In genomic region chr4:5084911-5085475, GRCh38 we compare ENCODE assay signal across 18 cellular contexts. TPM values are rescaled to one million over a fixed set of nuclear protein-coding genes. Genes with fewer than 3 reads are reported as not detected.
DNase-seq lines count a peak whose midpoint lies in the region; TF ChIP-seq lines count a peak whose summit lies in the region.
"Had no signal": no experiment of that assay in that cellular context is flagged by ENCODE, and none has a peak within 500 bp of the region (broad histone marks: within the 10 kb centered on the region; RNA-seq: fewer than 3 reads in every experiment).

No MANE protein-coding gene starts in this region.

- H3K4me1 ChIP-seq in GM23248 (ENCODE audit: insufficient read depth) (no peaks in the 10 kb centered on the region), subcutaneous abdominal adipose tissue (ENCODE audit: control insufficient read depth in 5 of 5, insufficient read depth in 5 of 5, low read length in 5 of 5) (peaks cover 0 to 4% (median 0%) of the 10 kb centered on the region in 5 donors)
- H3K4me1 ChIP-seq: BE2C had no signal

- no peak overlapping the region for H3K4me2 ChIP-seq in GM23248 (ENCODE audit: unreplicated experiment)

- H3K36me3 ChIP-seq in GM23248 (ENCODE audit: low read depth) = no peaks in the 10 kb centered on the region
- no peaks in the 10 kb centered on the region for H3K36me3 ChIP-seq in subcutaneous abdominal adipose tissue (ENCODE audit: control insufficient read depth in 5 of 5, insufficient read depth in 5 of 5, low read length in 5 of 5)
- H3K36me3 ChIP-seq: BE2C had no signal

- DNase-seq in GM23248 (peak; percentile 12), dermis blood vessel endothelial cell (peak; percentile 81), kidney tubule cell (ENCODE audit: low spot score) (peak; percentile 35), GM20000 (ENCODE audit: low spot score) (no peak), NOMO-1 treated with DMSO at 0.1 percent for 48 hours (lab: John Stamatoyannopoulos, UW; ENCODE audit: unreplicated experiment) (no peak), mucosa of gallbladder (ENCODE audit: low spot score) (no peak)
- DNase-seq: ACHN; BE2C; CD4-positive, alpha-beta memory T cell; DMS79 treated with DMSO at 0.1 percent for 48 hours; H9; Karpas-422; NCI-H2029; NCI-H2171 treated with DMSO at 0.1 percent for 48 hours; NCI-H510A treated with DMSO at 0.1 percent for 48 hours; SIG-M5 had no signal

- no peaks in the 10 kb centered on the region; the same call in 1 of the 2 replicates for H4K20me1 ChIP-seq in GM23248 (ENCODE audit: insufficient read depth)

- H3K9me3 ChIP-seq in GM23248 (ENCODE audit: low read depth) = no peaks in the 10 kb centered on the region
- H3K9me3 ChIP-seq in subcutaneous abdominal adipose tissue (ENCODE audit: control insufficient read depth in 5 of 5, low read length in 5 of 5) = peaks cover 11 to 29% (median 24%) of the 10 kb centered on the region in 5 donors
- H3K9me3 ChIP-seq: BE2C had no signal

- no peak overlapping the region for H2AFZ ChIP-seq in GM23248

- H3K79me2 ChIP-seq in GM23248 (ENCODE audit: insufficient read depth) = no peaks in the 10 kb centered on the region

- H3K27me3 ChIP-seq in GM23248 (replicated peaks; ENCODE audit: insufficient read depth) (no peaks in the 10 kb centered on the region), subcutaneous abdominal adipose tissue (ENCODE audit: control insufficient read depth in 5 of 5, insufficient read depth in 4 of 5, low read length in 5 of 5) (no peaks in the 10 kb centered on the region)

- H3K9ac ChIP-seq in GM23248 (no peak overlapping the region), subcutaneous abdominal adipose tissue (ENCODE audit: low read length in 5 of 5) (no peak overlapping the region)

- no peak overlapping the region for H3K27ac ChIP-seq in GM23248
- peak overlapping the region; percentile 9 for H3K27ac ChIP-seq in subcutaneous abdominal adipose tissue (ENCODE audit: low read depth, low read length)

- TF ChIP-seq CTCF in GM20000 (IDR thresholded peaks at IDR 0.05; ENCODE audit: extremely low read depth, missing control alignments) = no peak

- H3F3A ChIP-seq in GM23248 (ENCODE audit: insufficient read depth) = no peaks in the 10 kb centered on the region

- in situ Hi-C loops in GM23248 (cut with MboI) = no loop called here

- no peak overlapping the region for H3K4me3 ChIP-seq in GM23248
- H3K4me3 ChIP-seq in subcutaneous abdominal adipose tissue (ENCODE audit: low read depth in 1 of 5, low read length in 5 of 5) = no peak overlapping the region

- 26 to 29% methylated on average over 3 of the region's 3 CpGs for WGBS in GM23248 (ENCODE audit: low coverage in 1 of 2, low lambda C conversion rate in 2 of 2, missing lambda C conversion rate in 2 of 2), 2 experiments

- H3K9me2 ChIP-seq in GM23248 (ENCODE audit: insufficient read depth) = no peaks in the 10 kb centered on the region

RNA-seq across cellular contexts. Expression of gene STK32B, which starts 33.7 kb away (rescaled TPM):
- 6.1 and 6.4 TPM in 2 replicates for total RNA-seq in GM23248 (2014; rRNA removed; shearing (Covaris generic))
- 4.9 and 5.4 TPM in 2 replicates for polyA plus RNA-seq in GM23248 (2016; fragmentation: Nextera tagmentation; extraction: Ambion mirVana)
- total RNA-seq in dermis blood vessel endothelial cell (24.2 and 24.6 TPM in 2 replicates), mucosa of gallbladder (4.1 TPM)
- total RNA-seq: CD4-positive, alpha-beta memory T cell; OCI-LY7 had no signal
- polyA plus RNA-seq: CD4-positive, alpha-beta memory T cell had no signal

Comparison
In these comparisons a context has a peak if more than half of its experiments do, and no peak if none do; other contexts are left out.
1. DNase-seq: peak in GM23248 (single experiment), dermis blood vessel endothelial cell (single experiment) and kidney tubule cell (single experiment); none in GM20000 (single experiment), NOMO-1 treated with DMSO at 0.1 percent for 48 hours (single experiment) and mucosa of gallbladder (single experiment).